Comparison of ENCODE assay signal across 8 cellular contexts in genomic region chr22:37801946-37802309, GRCh38. TPM values are rescaled to one million over a fixed set of nuclear protein-coding genes. Genes with fewer than 3 reads are reported as not detected.
A peak's percentile ranks its signal among the peaks of the same experiment; 100 is the strongest.
DNase-seq lines count a peak whose midpoint lies in the region; ATAC-seq, FAIRE-seq and TF ChIP-seq lines count a peak whose summit lies in the region.

No MANE protein-coding gene starts in this region.

- H3K4me3 ChIP-seq in dorsolateral prefrontal cortex, result peak overlapping the region; percentile 52 to 91 (median 75)

- peak overlapping the region; percentile 82 for H3K4me3 Mint-ChIP-seq in nephron progenitor cell

- H3K27ac ChIP-seq in dorsolateral prefrontal cortex, result peak overlapping the region in 43 of 59 donors; percentile 2 to 92 (median 69)

- peaks cover 3% of the 10 kb centered on the region for H3K9me3 Mint-ChIP-seq in nephron progenitor cell

- ATAC-seq in HG02759 (IDR thresholded peaks at IDR 0.05; ENCODE audit: unreplicated experiment), result no peak

- FAIRE-seq in frontal cortex (lab: Jason Lieb, UNC), result no peak

- TF ChIP-seq CTCF in dorsolateral prefrontal cortex (IDR thresholded peaks at IDR 0.05 in 54 of 56, conservative IDR thresholded peaks at IDR 0.05 in 2 of 56; ENCODE audit: low read depth in 1 of 56, partially characterized antibody in 56 of 56) (peak in 1 of 56 donors; percentile 6), nephron progenitor cell (IDR thresholded peaks at IDR 0.05) (no peak)

- H3K27me3 Mint-ChIP-seq in nephron progenitor cell (ENCODE audit: low read depth, poor library complexity), result peaks cover 23% of the 10 kb centered on the region

- no peaks in the 10 kb centered on the region for H3K36me3 Mint-ChIP-seq in nephron progenitor cell (ENCODE audit: low read depth)

- intact Hi-C loops in dorsolateral prefrontal cortex (cut with DNase I), result loop anchor here (10.0 kb wide), 2 partner anchors 117 to 137 kb away; partner anchors contain the start of gene NOL12 (in 1 of the 2)

- peaks cover 38% of the 10 kb centered on the region for H3K4me1 Mint-ChIP-seq in nephron progenitor cell

- DNase-seq in G401 (ENCODE audit: low spot score), result peak; percentile 57
- DNase-seq in NCI-H82 treated with DMSO at 0.1 percent for 48 hours (lab: John Stamatoyannopoulos, UW; ENCODE audit: unreplicated experiment), result peak; percentile 47
- DNase-seq in dorsolateral prefrontal cortex, result no peak
- no peak for DNase-seq in nephron progenitor cell
- DNase-seq in inferior parietal cortex (ENCODE audit: extremely low spot score), result no peak
- no peak for DNase-seq in frontal cortex (ENCODE audit: low spot score in 2 of 2)
- no peak for DNase-seq in NCI-H774 (lab: John Stamatoyannopoulos, UW)

- H3K27me3 ChIP-seq in dorsolateral prefrontal cortex, result no peaks in the 10 kb centered on the region

- no peak overlapping the region for H3K27ac Mint-ChIP-seq in nephron progenitor cell

- in situ Hi-C loops in G401 (cut with HindIII; ENCODE audit: low sequenced_read_pairs), result no loop called here

RNA-seq across cellular contexts. Expression of gene GCAT, which starts 5.8 kb away (rescaled TPM):
- total RNA-seq in G401 (2014; rRNA removed; shearing (Covaris generic)), result 35.6 and 44.6 TPM in 2 replicates
- total RNA-seq in dorsolateral prefrontal cortex (10 to 100 TPM; 19.4 to 39.6 (median 27.9) TPM), frontal cortex (8.6 TPM)

RNA-seq across cellular contexts. Expression of gene GALR3, which starts 21.3 kb away (rescaled TPM):
- total RNA-seq in G401 (2014; rRNA removed; shearing (Covaris generic)), result not detected in 2 replicates
- total RNA-seq in dorsolateral prefrontal cortex (1 to 10 TPM in 16 of 120 experiments, under 1 TPM in 35, not detected in 69; 0.41 to 2.6 (median 0.69) TPM), frontal cortex (not detected)

RNA-seq across cellular contexts. Expression of gene ANKRD54, which starts 42.2 kb away (rescaled TPM):
- total RNA-seq in G401 (2014; rRNA removed; shearing (Covaris generic)), result 41.7 and 46.3 TPM in 2 replicates
- total RNA-seq in dorsolateral prefrontal cortex (10 to 100 TPM; 19.3 to 37.9 (median 27.8) TPM), frontal cortex (13.0 TPM)

RNA-seq across cellular contexts. Expression of gene EIF3L, which starts 47.3 kb away (rescaled TPM):
- total RNA-seq in G401 (2014; rRNA removed; shearing (Covaris generic)), result 595 and 685 TPM in 2 replicates
- total RNA-seq in dorsolateral prefrontal cortex, result 100 to 1,000 TPM; 134 to 326 (median 235) TPM
- 695 TPM for total RNA-seq in frontal cortex

Comparison
In these comparisons a context has a peak if more than half of its experiments do, and no peak if none do; other contexts are left out.
1. DNase-seq: peak in G401 (single experiment) and NCI-H82 treated with DMSO at 0.1 percent for 48 hours (single experiment); none in dorsolateral prefrontal cortex (0 of 10), nephron progenitor cell (single experiment), inferior parietal cortex (single experiment), frontal cortex (0 of 2) and NCI-H774 (single experiment).